In the genomic region with DNA sequence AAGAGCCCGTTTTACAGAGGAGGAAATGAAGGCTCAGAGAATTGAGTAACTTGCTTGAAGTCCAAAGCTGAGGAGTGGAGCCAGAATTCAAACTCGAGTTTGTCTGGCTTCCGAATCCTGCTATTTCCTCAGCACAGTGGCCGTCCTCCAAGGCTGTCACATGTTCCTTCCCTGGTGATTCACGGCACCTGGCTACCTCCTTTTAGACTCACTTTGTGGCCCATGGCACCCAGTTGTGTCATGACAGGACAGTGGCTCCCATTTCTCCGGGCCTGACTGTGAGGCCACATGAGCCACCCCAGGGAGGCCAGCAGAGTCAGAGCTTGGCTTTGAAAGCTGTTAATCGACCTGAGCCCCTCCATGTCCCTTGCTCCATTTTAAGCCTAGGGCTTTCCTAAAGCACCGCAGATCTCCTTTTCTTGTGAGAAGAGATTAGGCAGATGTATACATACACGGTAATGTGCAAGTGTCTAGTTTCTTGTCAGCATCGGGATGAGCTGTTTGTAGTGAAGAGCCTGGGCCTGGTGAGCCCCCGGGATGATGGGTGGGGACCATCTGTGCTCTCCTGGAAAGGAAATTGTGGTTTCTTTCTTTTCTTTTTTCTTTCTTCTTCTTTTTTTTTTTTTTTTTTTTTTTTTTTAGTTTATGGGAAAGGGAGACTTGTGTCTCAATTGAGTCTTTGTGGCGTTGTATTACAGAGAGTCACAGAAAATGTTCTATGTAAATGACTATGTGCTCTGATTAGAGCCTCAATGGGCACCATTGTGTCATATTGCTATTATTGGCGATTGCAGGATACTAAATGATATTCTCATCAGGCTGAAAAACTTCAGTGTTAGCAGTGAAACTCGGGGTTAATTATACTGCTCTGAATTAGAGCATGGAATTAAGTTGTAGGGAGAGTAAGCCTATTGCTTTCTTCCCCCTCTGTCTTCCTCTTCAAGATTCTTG, we compare ENCODE assay signal across 9 cellular contexts. TPM values are rescaled to one million over a fixed set of nuclear protein-coding genes. Genes with fewer than 3 reads are reported as not detected.
DNase-seq lines count a peak whose midpoint lies in the region; ATAC-seq, FAIRE-seq and TF ChIP-seq lines count a peak whose summit lies in the region.
"Had no signal": no experiment of that assay in that cellular context is flagged by ENCODE, and none has a peak within 500 bp of the region (broad histone marks: within the 10 kb centered on the region; RNA-seq: fewer than 3 reads in every experiment).

No MANE protein-coding gene starts in this region.

- H3K4me3 Mint-ChIP-seq in T-helper 17 cell, result peak overlapping the region; percentile 37

- H3K4me1 ChIP-seq in heart right ventricle (peaks cover 0 to 76% (median 23%) of the 10 kb centered on the region in 9 donors), sigmoid colon (peaks cover 0 to 38% (median 28%) of the 10 kb centered on the region in 4 donors)

- H3K27ac Mint-ChIP-seq in T-helper 17 cell, result peak overlapping the region; percentile 9

- no peak for TF ChIP-seq CTCF in heart right ventricle (IDR thresholded peaks at IDR 0.05)
- TF ChIP-seq CTCF in sigmoid colon (IDR thresholded peaks at IDR 0.05), result no peak

- H3K9me3 ChIP-seq in T-helper 17 cell (ENCODE audit: control insufficient read depth, low read length, poor library complexity, severe bottlenecking) (no peaks in the 10 kb centered on the region), heart right ventricle (no peaks in the 10 kb centered on the region), sigmoid colon (no peaks in the 10 kb centered on the region)

- H3K36me3 ChIP-seq in heart right ventricle (no peaks in the 10 kb centered on the region), sigmoid colon (no peaks in the 10 kb centered on the region)

- 70 to 75% methylated on average over 14 of the region's 14 CpGs for WGBS in heart right ventricle, 2 donors
- WGBS in sigmoid colon, 2 donors, result 76 to 90% methylated on average over 14 of the region's 14 CpGs

- no peak for TF ChIP-seq EP300 in sigmoid colon (IDR thresholded peaks at IDR 0.05)

- peak; percentile 58 for DNase-seq in Daoy (ENCODE audit: low read depth)
- no peak for DNase-seq in T-helper 17 cell
- DNase-seq in heart right ventricle, result peak; percentile 20 to 30
- peak; percentile 93 for DNase-seq in sigmoid colon
- DNase-seq in NCI-H187 treated with DMSO at 0.1 percent for 48 hours (lab: John Stamatoyannopoulos, UW), result no peak
- DNase-seq in NCI-H2081 treated with DMSO at 0.1 percent for 48 hours (lab: John Stamatoyannopoulos, UW), result no peak
- no peak for DNase-seq in DMS53 (lab: John Stamatoyannopoulos, UW)
- no peak for DNase-seq in urothelium cell line (ENCODE audit: low spot score)
- DNase-seq: NCI-H1930 had no signal

- H3K4me1 Mint-ChIP-seq in T-helper 17 cell, result peaks cover 40% of the 10 kb centered on the region

- FAIRE-seq in urothelium cell line (lab: Jason Lieb, UNC), result no peak

- H3K27me3 Mint-ChIP-seq in T-helper 17 cell, result no peaks in the 10 kb centered on the region

- H3K27me3 ChIP-seq in heart right ventricle (no peaks in the 10 kb centered on the region), sigmoid colon (no peaks in the 10 kb centered on the region)

- H3K4me3 ChIP-seq in heart right ventricle, result no peak overlapping the region
- no peak overlapping the region for H3K4me3 ChIP-seq in sigmoid colon

- TF ChIP-seq POLR2A in sigmoid colon (IDR thresholded peaks at IDR 0.05), result no peak

- intact Hi-C loops in heart right ventricle (cut with DNase I) (no loop called here), sigmoid colon (cut with DNase I) (no loop called here)

- H3K36me3 Mint-ChIP-seq in T-helper 17 cell (ENCODE audit: low read depth), result peaks cover 8% of the 10 kb centered on the region

- ATAC-seq in T-helper 17 cell, result no peak
- peak in 7 of 8 donors; percentile 37 to 73 (median 48) for ATAC-seq in heart right ventricle

- H3K27ac ChIP-seq in heart right ventricle (peak overlapping the region in 6 of 10 donors; percentile 4 to 87 (median 18)), sigmoid colon (peak overlapping the region; percentile 39 to 65 (median 53))

RNA-seq across cellular contexts. Expression of gene PTPRJ, which starts 54.8 kb away (rescaled TPM):
- total RNA-seq in Daoy (2014; rRNA removed; shearing (Covaris generic)), result 17.0 and 17.6 TPM in 2 replicates
- total RNA-seq in T-helper 17 cell, result 10 to 100 TPM; 33.2 to 83.9 TPM
- 10 to 100 TPM in 2 of 10 donors, 1 to 10 TPM in 8; 5.6 to 22.9 (median 7.5) TPM for total RNA-seq in heart right ventricle
- 1 to 10 TPM in 1 of 2 donors, under 1 TPM in 1; 0.78 to 1.5 TPM for polyA plus RNA-seq in heart right ventricle
- 10 to 100 TPM in 3 of 4 donors, 1 to 10 TPM in 1; 7.9 to 12.2 (median 10.3) TPM for total RNA-seq in sigmoid colon
- 10 to 100 TPM in 1 of 3 donors, 1 to 10 TPM in 2; 2.4 to 23.3 (median 5.3) TPM for polyA plus RNA-seq in sigmoid colon

Comparison
In these comparisons a context has a peak if more than half of its experiments do, and no peak if none do; other contexts are left out.
1. DNase-seq: peak in Daoy (single experiment), heart right ventricle (2 of 2) and sigmoid colon (single experiment); none in T-helper 17 cell (0 of 3), NCI-H187 treated with DMSO at 0.1 percent for 48 hours (single experiment), NCI-H2081 treated with DMSO at 0.1 percent for 48 hours (single experiment), DMS53 (single experiment) and urothelium cell line (single experiment).